16 cellular contexts compared by ENCODE assay signal in the genomic region with DNA sequence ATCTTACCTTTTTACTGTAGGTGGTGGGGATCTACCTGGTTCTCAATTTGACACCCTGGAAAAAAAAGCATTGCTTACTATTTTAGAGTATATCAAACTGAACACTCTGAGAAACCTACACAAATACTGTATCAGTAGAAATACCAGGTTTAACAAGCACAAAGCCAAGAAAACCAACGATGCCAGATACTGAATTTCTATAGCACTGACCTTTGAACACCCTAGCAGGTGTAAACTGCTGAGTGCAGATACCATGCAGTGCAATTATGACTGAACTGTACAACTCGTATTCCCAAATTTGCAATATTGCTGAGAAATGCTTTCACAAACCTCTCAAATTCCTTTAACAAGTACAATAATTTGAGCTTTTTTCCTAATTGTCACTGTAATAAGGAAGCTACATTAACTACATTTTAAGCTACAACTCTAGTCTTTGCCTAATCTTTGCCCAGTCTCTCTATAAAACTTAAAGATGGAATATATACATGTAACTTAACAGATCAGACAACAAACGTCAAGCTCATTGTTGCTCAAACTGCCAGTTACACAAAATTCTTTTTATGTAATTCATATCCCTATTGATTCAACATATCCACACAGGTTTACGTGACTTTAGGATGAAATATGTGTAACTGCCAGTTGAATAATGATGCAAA. TPM values are rescaled to one million over a fixed set of nuclear protein-coding genes. Genes with fewer than 3 reads are reported as not detected.
A peak's percentile ranks its signal among the peaks of the same experiment; 100 is the strongest.
DNase-seq lines count a peak whose midpoint lies in the region; ATAC-seq, FAIRE-seq and TF ChIP-seq lines count a peak whose summit lies in the region.
"Had no signal": no experiment of that assay in that cellular context is flagged by ENCODE, and none has a peak within 500 bp of the region (broad histone marks: within the 10 kb centered on the region; RNA-seq: fewer than 3 reads in every experiment).

No MANE protein-coding gene starts in this region.

- CTCF ChIA-PET in GM12878 (lab: Yijun Ruan, JAX) = interaction anchor here (0.6 to 1.1 kb wide), 4 partner anchors 9 to 55 kb away, joined by 3 to 5 read pairs (median 3); partner anchors contain the start of genes C11orf54, MED17 and TAF1D

- H3K79me2 ChIP-seq in KMS-11 (ENCODE audit: insufficient read depth, low read depth) (peaks cover 42% of the 10 kb centered on the region), GM12878 (ENCODE audit: control insufficient read depth, insufficient read depth, low read length) (peaks cover 44% of the 10 kb centered on the region)

- H3K4me3 ChIP-seq in KMS-11 (IDR thresholded peaks at IDR 0.05; ENCODE audit: insufficient read depth, low read depth, low read length) (no peak overlapping the region), GM12878 (no peak overlapping the region), neutrophil (ENCODE audit: low read depth in 1 of 2, low read length in 1 of 2) (no peak overlapping the region), left ventricle myocardium inferior (no peak overlapping the region)
- H3K4me3 ChIP-seq: gastrocnemius medialis, lower lobe of right lung had no signal

- no TSS peak for BruUV-seq in GM12878 (replicated peaks; lab: Mats Ljungman, UMichigan)

- peak overlapping the region; percentile 20; the same call in 1 of the 2 replicates for H3K27ac ChIP-seq in KMS-11
- no peak overlapping the region for H3K27ac ChIP-seq in GM12878 (ENCODE audit: control insufficient read depth, insufficient read depth)
- peak overlapping the region; percentile 23 for H3K27ac ChIP-seq in neutrophil
- H3K27ac ChIP-seq in left ventricle myocardium inferior (replicated peaks) = no peak overlapping the region
- H3K27ac ChIP-seq: lower lobe of right lung had no signal

- H3K4me1 ChIP-seq in KMS-11 (ENCODE audit: low read depth, poor library complexity, severe bottlenecking) (peaks cover 47% of the 10 kb centered on the region), GM12878 (ENCODE audit: control insufficient read depth, insufficient read depth, low read length) (no peaks in the 10 kb centered on the region; the same call in 1 of the 2 replicates), neutrophil (ENCODE audit: control insufficient read depth in 1 of 2, insufficient read depth in 1 of 2, low read depth in 1 of 2, low read length in 1 of 2) (peaks cover 4 to 12% of the 10 kb centered on the region in 2 experiments), left ventricle myocardium inferior (peaks cover 17% of the 10 kb centered on the region)

- ATAC-seq in GM12878 (peak; percentile 9; the same call in 2 of the 3 replicates), HG02884 (IDR thresholded peaks at IDR 0.05; ENCODE audit: unreplicated experiment) (no peak)
- ATAC-seq: gastrocnemius medialis; lower lobe of right lung; natural killer cell treated with Interleukin-12 subunit alpha and Interleukin-12 subunit beta and Interleukin-15 and Interleukin-18, amount 100 ng/mL, for 72 hours had no signal

- H2AFZ ChIP-seq in KMS-11 (ENCODE audit: low read depth) (no peak overlapping the region), GM12878 (ENCODE audit: control insufficient read depth, low read depth, low read length) (no peak overlapping the region)

- H3K36me3 ChIP-seq in KMS-11 (ENCODE audit: insufficient read depth) = peaks cover 23% of the 10 kb centered on the region; the same call in 1 of the 2 replicates
- H3K36me3 ChIP-seq in GM12878 (ENCODE audit: control insufficient read depth in 2 of 2, insufficient read depth in 2 of 2, low read length in 1 of 2) = peaks cover 10 to 47% of the 10 kb centered on the region in 2 experiments
- H3K36me3 ChIP-seq in neutrophil = peaks cover 100% of the 10 kb centered on the region
- H3K36me3 ChIP-seq in left ventricle myocardium inferior = peaks cover 99% of the 10 kb centered on the region

- H3K9ac ChIP-seq in KMS-11 (no peak overlapping the region), GM12878 (ENCODE audit: control insufficient read depth, insufficient read depth, low read length) (no peak overlapping the region)

- TF ChIP-seq CTCF in KMS-11 (conservative IDR thresholded peaks at IDR 0.05; ENCODE audit: low read depth, low read length) (no peak), GM12878 (IDR thresholded peaks at IDR 0.05 in 2 of 3, conservative IDR thresholded peaks at IDR 0.05 in 1 of 3; ENCODE audit: control insufficient read depth in 2 of 3, extremely low read depth in 1 of 3, insufficient read depth in 1 of 3, low read depth in 3 of 3, low read length in 3 of 3) (no peak), neutrophil (IDR thresholded peaks at IDR 0.05) (no peak), left ventricle myocardium inferior (IDR thresholded peaks at IDR 0.05; ENCODE audit: borderline replicate concordance) (no peak)

- TF ChIP-seq RAD21 in GM12878 (IDR thresholded peaks at IDR 0.05; ENCODE audit: insufficient read depth, low read depth, low read length) = no peak

- no peak overlapping the region for H3K4me2 ChIP-seq in KMS-11
- 0 out of 2 replicates have a peak overlapping the region, but pooled peaks have one; percentile 30 for H3K4me2 ChIP-seq in GM12878 (ENCODE audit: control insufficient read depth, insufficient read depth)

- FAIRE-seq in GM12878 (lab: Jason Lieb, UNC) = no peak
- FAIRE-seq: RCC 7860 had no signal

- WGBS in GM12878 (ENCODE audit: insufficient coverage, insufficient replicate concordance, low lambda C conversion rate, missing lambda C conversion rate) = 26% methylated on average over 4 of the region's 4 CpGs

- POLR2A ChIA-PET in GM12878 (lab: Charles Lee) = interaction anchor here (0.8 to 1.2 kb wide), 3 partner anchors 9 to 396 kb away, joined by 3 read pairs; partner anchors contain the start of genes C11orf54, PANX1 and TAF1D

- no peak for TF ChIP-seq POLR2A in GM12878 (IDR thresholded peaks at IDR 0.05; ENCODE audit: low read depth, low read length)

- SMC1A ChIA-PET in GM12878 (lab: Charles Lee; ENCODE audit: uncharacterized antibody, unreplicated experiment) = interaction anchor here (1.3 to 6.2 kb wide), 4 partner anchors 9 to 52 kb away, joined by 3 to 31 read pairs (median 18); partner anchors contain the start of genes C11orf54, MED17 and TAF1D

- DNase-seq in DMS 273 (lab: John Stamatoyannopoulos, UW; ENCODE audit: unreplicated experiment) (peak; percentile 12), DMS 273 treated with DMSO at 0.1 percent for 48 hours (lab: John Stamatoyannopoulos, UW) (no peak), GM12878 (ENCODE audit: low read depth, low spot score) (no peak), left ventricle myocardium inferior (no peak), NCI-H2107 (lab: John Stamatoyannopoulos, UW) (no peak)
- DNase-seq: 8988T, gastrocnemius medialis, GOT3, lower lobe of right lung, NCI-H2081 treated with DMSO at 0.1 percent for 48 hours, NCI-H69 had no signal

- H3K9me3 ChIP-seq in GM12878 (replicated peaks; ENCODE audit: control insufficient read depth, insufficient read depth, low read length) (no peaks in the 10 kb centered on the region), neutrophil (no peaks in the 10 kb centered on the region), left ventricle myocardium inferior (replicated peaks) (no peaks in the 10 kb centered on the region)
- H3K9me3 ChIP-seq: gastrocnemius medialis, lower lobe of right lung had no signal

- H4K20me1 ChIP-seq in KMS-11 (ENCODE audit: insufficient read depth) (peaks cover 15% of the 10 kb centered on the region; the same call in 1 of the 2 replicates), GM12878 (ENCODE audit: control insufficient read depth, insufficient read depth) (no peaks in the 10 kb centered on the region)

- RAD21 ChIA-PET in GM12878 (lab: Charles Lee; ENCODE audit: unreplicated experiment) = interaction anchor here (1.5 kb wide), 1 partner anchor 52 kb away, joined by 4 read pairs; the partner anchor contains the start of gene MED17

- TF ChIP-seq EP300 in GM12878 (IDR thresholded peaks at IDR 0.05; ENCODE audit: borderline replicate concordance in 1 of 2, control insufficient read depth in 1 of 2, low read depth in 2 of 2, low read length in 2 of 2) = no peak

- in situ Hi-C loops in GM12878 (cut with MboI) = no loop called here

- H3K27me3 ChIP-seq in KMS-11 (ENCODE audit: insufficient read depth, low read depth) = no peaks in the 10 kb centered on the region
- no peaks in the 10 kb centered on the region for H3K27me3 ChIP-seq in GM12878 (replicated peaks in 1 of 2; ENCODE audit: control insufficient read depth in 2 of 2, insufficient read depth in 2 of 2, low read length in 1 of 2)
- no peaks in the 10 kb centered on the region for H3K27me3 ChIP-seq in neutrophil
- H3K27me3 ChIP-seq in left ventricle myocardium inferior (ENCODE audit: low read depth) = no peaks in the 10 kb centered on the region
- H3K27me3 ChIP-seq: gastrocnemius medialis had no signal

- intact Hi-C loops in GM12878 (cut with micrococcal nuclease; ENCODE audit: unreplicated experiment) = no loop called here
- intact Hi-C loops in left ventricle myocardium inferior (cut with micrococcal nuclease) = no loop called here

RNA-seq across cellular contexts. Expression of gene TAF1D, which starts 8.9 kb away (rescaled TPM):
- 793 and 868 TPM in 2 replicates for total RNA-seq in GM12878 (2013; cell fraction: nucleolus; rRNA removed)
- 191 and 254 TPM in 2 replicates for total RNA-seq in GM12878 (2014; rRNA removed)
- total RNA-seq in GM12878 (2014; rRNA removed; fragmentation: Illumina TruSeq; extraction: Trizol) = 301 and 314 TPM in 2 replicates
- total RNA-seq in GM12878 (2021) = 180 and 206 TPM in 2 replicates
- polyA plus RNA-seq in GM12878 (2011; ENCODE audit: low read depth) = 109 TPM
- 224 and 373 TPM in 2 replicates for polyA plus RNA-seq in GM12878 (2011; rRNA removed)
- 52.9 and 55.8 TPM in 2 replicates for polyA plus RNA-seq in GM12878 (2011; cell fraction: cytosol; rRNA removed)
- polyA plus RNA-seq in GM12878 (2011; cell fraction: nucleus; rRNA removed) = 359 and 420 TPM in 2 replicates
- polyA plus RNA-seq in GM12878 (2012) = 132 and 157 TPM in 2 replicates
- polyA plus RNA-seq in GM12878 (2014; fragmentation: Illumina TruSeq; extraction: Trizol) = 270 and 380 TPM in 2 replicates
- 100 to 1,000 TPM; 112 to 181 TPM for polyA plus RNA-seq in GM12878 (2014; fragmentation: Nextera tagmentation; extraction: Ambion mirVana)
- 179 and 220 TPM in 2 replicates for polyA plus RNA-seq in GM12878 (2014; rRNA removed)
- 100 to 1,000 TPM; 101 to 110 TPM for polyA plus RNA-seq in GM12878 (2016; fragmentation: Nextera tagmentation; extraction: Ambion mirVana)
- 91.2 and 125 TPM in 2 replicates for polyA minus RNA-seq in GM12878 (2011; rRNA and poly(A)+ RNA removed)
- 60.7 and 72.5 TPM in 2 replicates for polyA minus RNA-seq in GM12878 (2011; cell fraction: cytosol; rRNA and poly(A)+ RNA removed)
- polyA minus RNA-seq in GM12878 (2011; cell fraction: nucleus; rRNA and poly(A)+ RNA removed) = 233 and 316 TPM in 2 replicates
- 32.6 TPM for total RNA-seq in left ventricle myocardium inferior

RNA-seq across cellular contexts. Expression of gene C11orf54, which starts 9.1 kb away (rescaled TPM):
- total RNA-seq in GM12878 (2013; cell fraction: nucleolus; rRNA removed) = 53.1 and 63.8 TPM in 2 replicates
- total RNA-seq in GM12878 (2014; rRNA removed) (15.1 and 22.1 TPM in 2 replicates), GM12878 (2014; rRNA removed; fragmentation: Illumina TruSeq; extraction: Trizol) (22.5 and 23.6 TPM in 2 replicates), GM12878 (2021) (15.2 and 19.1 TPM in 2 replicates), left ventricle myocardium inferior (35.4 TPM)
- 12.3 TPM for polyA plus RNA-seq in GM12878 (2011; ENCODE audit: low read depth)
- polyA plus RNA-seq in GM12878 (2011; rRNA removed) (32.3 and 58.3 TPM in 2 replicates), GM12878 (2014; fragmentation: Illumina TruSeq; extraction: Trizol) (26.2 and 33.2 TPM in 2 replicates), GM12878 (2014; fragmentation: Nextera tagmentation; extraction: Ambion mirVana) (10 to 100 TPM; 31.3 to 31.5 TPM), GM12878 (2014; rRNA removed) (15.9 and 19.2 TPM in 2 replicates), GM12878 (2016; fragmentation: Nextera tagmentation; extraction: Ambion mirVana) (10 to 100 TPM; 27.4 to 30.4 TPM)
- polyA plus RNA-seq in GM12878 (2011; cell fraction: cytosol; rRNA removed) = 10.6 and 15.4 TPM in 2 replicates
- polyA plus RNA-seq in GM12878 (2011; cell fraction: nucleus; rRNA removed) = 11.7 and 12.5 TPM in 2 replicates
- polyA plus RNA-seq in GM12878 (2012) = 14.5 and 18.4 TPM in 2 replicates
- polyA minus RNA-seq in GM12878 (2011; rRNA and poly(A)+ RNA removed) = 16.4 and 109 TPM in 2 replicates
- polyA minus RNA-seq in GM12878 (2011; cell fraction: cytosol; rRNA and poly(A)+ RNA removed) = 6.9 and 7.2 TPM in 2 replicates
- polyA minus RNA-seq in GM12878 (2011; cell fraction: nucleus; rRNA and poly(A)+ RNA removed) = 6.8 and 10.5 TPM in 2 replicates

RNA-seq across cellular contexts. Expression of gene MED17, which starts 51.7 kb away (rescaled TPM):
- 97.7 and 110 TPM in 2 replicates for total RNA-seq in GM12878 (2013; cell fraction: nucleolus; rRNA removed)
- total RNA-seq in GM12878 (2014; rRNA removed) (27.8 and 30.8 TPM in 2 replicates), GM12878 (2014; rRNA removed; fragmentation: Illumina TruSeq; extraction: Trizol) (29.2 and 30.8 TPM in 2 replicates), GM12878 (2021) (34.9 and 38.7 TPM in 2 replicates), left ventricle myocardium inferior (21.0 TPM)
- polyA plus RNA-seq in GM12878 (2011; ENCODE audit: low read depth) = 6.8 TPM
- polyA plus RNA-seq in GM12878 (2011; rRNA removed) (23.3 and 28.3 TPM in 2 replicates), GM12878 (2014; fragmentation: Illumina TruSeq; extraction: Trizol) (28.8 and 36.1 TPM in 2 replicates), GM12878 (2014; fragmentation: Nextera tagmentation; extraction: Ambion mirVana) (10 to 100 TPM in 1 of 2 experiments, 1 to 10 TPM in 1; 7.3 to 12.4 TPM), GM12878 (2014; rRNA removed) (23.2 and 25.9 TPM in 2 replicates), GM12878 (2016; fragmentation: Nextera tagmentation; extraction: Ambion mirVana) (10 to 100 TPM; 30.0 to 32.1 TPM)
- polyA plus RNA-seq in GM12878 (2011; cell fraction: cytosol; rRNA removed) = 10.9 and 13.4 TPM in 2 replicates
- 28.1 and 30.9 TPM in 2 replicates for polyA plus RNA-seq in GM12878 (2011; cell fraction: nucleus; rRNA removed)
- polyA plus RNA-seq in GM12878 (2012) = 8.1 and 13.2 TPM in 2 replicates
- 20.8 and 33.4 TPM in 2 replicates for polyA minus RNA-seq in GM12878 (2011; rRNA and poly(A)+ RNA removed)
- 12.6 and 12.7 TPM in 2 replicates for polyA minus RNA-seq in GM12878 (2011; cell fraction: cytosol; rRNA and poly(A)+ RNA removed)
- 35.5 and 66.6 TPM in 2 replicates for polyA minus RNA-seq in GM12878 (2011; cell fraction: nucleus; rRNA and poly(A)+ RNA removed)

Comparison
In these comparisons a context has a peak if more than half of its experiments do, and no peak if none do; other contexts are left out.
1. H3K27ac ChIP-seq: peak in KMS-11 (single experiment) and neutrophil (single experiment); none in GM12878 (single experiment) and left ventricle myocardium inferior (single experiment).